ENCODE assay signal across 11 cellular contexts in the genomic region with DNA sequence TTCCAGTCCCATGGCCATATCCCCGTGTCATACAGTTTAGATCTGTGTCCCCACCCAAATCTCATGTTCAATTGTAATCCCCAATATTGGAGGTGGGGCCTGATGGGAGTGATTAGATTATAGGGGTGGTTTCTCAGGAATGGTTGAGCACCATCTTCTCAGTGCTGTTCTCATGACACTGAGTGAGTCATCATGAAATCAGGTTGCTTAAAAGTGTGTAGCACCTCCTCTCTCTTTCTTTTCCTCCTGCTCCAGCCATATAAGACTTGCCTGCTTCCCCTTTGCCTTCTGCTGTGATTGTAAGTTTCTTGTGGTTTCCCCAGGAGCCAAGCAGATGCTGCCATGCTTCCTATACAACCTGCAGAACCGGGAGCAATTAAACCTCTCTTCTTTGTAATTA.
"Had no signal": no experiment of that assay in that cellular context is flagged by ENCODE, and none has a peak within 500 bp of the region (broad histone marks: within the 10 kb centered on the region; RNA-seq: fewer than 3 reads in every experiment).

No MANE protein-coding gene starts in this region.

- H3K4me3 ChIP-seq: psoas muscle, right lobe of liver, spleen, suprapubic skin had no signal

- DNase-seq: activated naive CD4-positive, alpha-beta T cell; aorta; glutamatergic neuron; hypothalamus; kidney glomerular epithelial cell; psoas muscle; right lobe of liver; spleen had no signal

- H3K36me3 ChIP-seq: right lobe of liver, spleen, suprapubic skin had no signal

- H3K27ac ChIP-seq: psoas muscle, right lobe of liver, spleen, suprapubic skin had no signal

- H3K4me1 ChIP-seq: psoas muscle, right lobe of liver, spleen, suprapubic skin had no signal

- ATAC-seq: activated CD4-positive, CD25-positive, alpha-beta regulatory T cell treated with anti-CD3 and anti-CD28 coated beads, Interleukin-2, amount 50 U/mL, for 24 hours; esophagus mucosa; psoas muscle; right lobe of liver had no signal

- H3K27me3 ChIP-seq: right lobe of liver, spleen, suprapubic skin had no signal

- H3K9me3 ChIP-seq: psoas muscle, right lobe of liver, spleen, suprapubic skin had no signal
